ENCODE assay signal across 15 cellular contexts in genomic region chr3:111332488-111333095, GRCh38.
"Had no signal": no experiment of that assay in that cellular context is flagged by ENCODE, and none has a peak within 500 bp of the region (broad histone marks: within the 10 kb centered on the region; RNA-seq: fewer than 3 reads in every experiment).

No MANE protein-coding gene starts in this region.

- H3K27ac ChIP-seq: esophagus squamous epithelium, parathyroid adenoma, sigmoid colon, suprapubic skin, upper lobe of right lung had no signal

- H3K36me3 Mint-ChIP-seq: activated naive CD8-positive, alpha-beta T cell; natural killer cell had no signal

- H3K9me3 Mint-ChIP-seq: natural killer cell; stimulated activated naive CD8-positive, alpha-beta T cell treated with anti-CD3 and anti-CD28 coated beads, Interleukin-15, Interleukin-2, amounts not matched to agents 100 ng/mL and 50 ng/mL, for 24 hours had no signal

- DNase-seq: activated CD4-positive, alpha-beta T cell treated with anti-CD3 and anti-CD28 coated beads, Interleukin-2, amount 50 U/mL, for 4 hours; activated gamma-delta T cell treated with Interleukin-2 at 50 U/mL for 16 hours; cerebellar nuclear complex; effector memory CD4-positive, alpha-beta T cell; esophagus squamous epithelium; mesendoderm; natural killer cell; sigmoid colon; stimulated activated CD4-positive, alpha-beta T cell treated with anti-CD3 and anti-CD28 coated beads, Interleukin-12 subunit alpha, Interleukin-12 subunit beta, amount 100 ng/mL, for 4 hours; stimulated activated CD4-positive, alpha-beta T cell treated with anti-CD3 and anti-CD28 coated beads, Interleukin-1b, Interleukin-23, amount 100 ng/mL, for 48 hours; upper lobe of right lung had no signal

- H3K9ac ChIP-seq: parathyroid adenoma had no signal

- H3K27ac Mint-ChIP-seq: activated naive CD8-positive, alpha-beta T cell; natural killer cell; stimulated activated naive CD8-positive, alpha-beta T cell treated with anti-CD3 and anti-CD28 coated beads, Interleukin-15, Interleukin-2, amounts not matched to agents 100 ng/mL and 50 ng/mL, for 24 hours had no signal

- H3K79me2 ChIP-seq: parathyroid adenoma had no signal

- H3K4me1 Mint-ChIP-seq: natural killer cell had no signal

- H3K4me3 ChIP-seq: esophagus squamous epithelium, sigmoid colon, suprapubic skin, upper lobe of right lung had no signal

- H2AFZ ChIP-seq: parathyroid adenoma had no signal

- H3K27me3 ChIP-seq: sigmoid colon, suprapubic skin, upper lobe of right lung had no signal

- ATAC-seq: natural killer cell, upper lobe of right lung had no signal

- H3K4me1 ChIP-seq: esophagus squamous epithelium, parathyroid adenoma, sigmoid colon, suprapubic skin, upper lobe of right lung had no signal

- H3K27me3 Mint-ChIP-seq: activated naive CD8-positive, alpha-beta T cell; stimulated activated naive CD8-positive, alpha-beta T cell treated with anti-CD3 and anti-CD28 coated beads, Interleukin-15, Interleukin-2, amounts not matched to agents 100 ng/mL and 50 ng/mL, for 24 hours had no signal

- H3K36me3 ChIP-seq: esophagus squamous epithelium, sigmoid colon, suprapubic skin, upper lobe of right lung had no signal

- H3K4me3 Mint-ChIP-seq: activated naive CD8-positive, alpha-beta T cell; natural killer cell; stimulated activated naive CD8-positive, alpha-beta T cell treated with anti-CD3 and anti-CD28 coated beads, Interleukin-15, Interleukin-2, amounts not matched to agents 100 ng/mL and 50 ng/mL, for 24 hours had no signal

- H3K9me3 ChIP-seq: esophagus squamous epithelium, sigmoid colon, suprapubic skin, upper lobe of right lung had no signal
